15 cellular contexts compared by ENCODE assay signal in genomic region chr11:1916132-1916985, GRCh38. TPM values are rescaled to one million over a fixed set of nuclear protein-coding genes. Genes with fewer than 3 reads are reported as not detected.
DNase-seq lines count a peak whose midpoint lies in the region; ATAC-seq and TF ChIP-seq lines count a peak whose summit lies in the region.
"Had no signal": no experiment of that assay in that cellular context is flagged by ENCODE, and none has a peak within 500 bp of the region (broad histone marks: within the 10 kb centered on the region; RNA-seq: fewer than 3 reads in every experiment).

No MANE protein-coding gene starts in this region.

- POLR2A ChIA-PET in GM10248 (lab: Yijun Ruan, JAX): interaction anchor here (0.9 kb wide), 1 partner anchor 34 kb away, joined by 3 read pairs; no protein-coding TSS in a partner anchor

- H3K27ac Mint-ChIP-seq in stimulated activated naive CD8-positive, alpha-beta T cell treated with anti-CD3 and anti-CD28 coated beads, Interleukin-15, amount 100 ng/mL, for 72 hours: peak overlapping the region in 1 of 2 donors; percentile 51

- H3K27me3 ChIP-seq in heart right ventricle (no peaks in the 10 kb centered on the region), colonic mucosa (no peaks in the 10 kb centered on the region)

- WGBS in heart right ventricle, 2 donors: 80 to 84% methylated on average over 14 of the region's 14 CpGs

- peak overlapping the region in 2 of 10 donors; percentile 29 to 31 for H3K4me3 ChIP-seq in heart right ventricle
- no peak overlapping the region for H3K4me3 ChIP-seq in colonic mucosa

- CTCF ChIA-PET in GM10248 (lab: Yijun Ruan, JAX): interaction anchor here (1.4 to 2.6 kb wide), 4 partner anchors 20 to 83 kb away, joined by 3 to 16 read pairs (median 8); partner anchors contain the start of gene PRR33

- H3K4me3 Mint-ChIP-seq in stimulated activated naive CD8-positive, alpha-beta T cell treated with anti-CD3 and anti-CD28 coated beads, Interleukin-15, amount 100 ng/mL, for 72 hours: no peak overlapping the region

- DNase-seq in heart right ventricle (peak in 1 of 2 donors; percentile 23), Right ventricle myocardium superior (no peak), colonic mucosa (no peak), GM10248 (ENCODE audit: extremely low spot score) (no peak)
- peak in 1 of 2 donors; percentile 33 for DNase-seq in stimulated activated naive CD8-positive, alpha-beta T cell treated with anti-CD3 and anti-CD28 coated beads, Interleukin-15, amount 100 ng/mL, for 72 hours
- DNase-seq: activated CD4-positive, CD25-positive, alpha-beta regulatory T cell treated with anti-CD3 and anti-CD28 coated beads, Interleukin-2, amount 50 U/mL, for 72 hours; foreskin melanocyte; GF-D8; left cardiac atrium; NCI-H526 treated with DMSO at 0.1 percent for 48 hours; SIG-M5 had no signal

- peak overlapping the region in 9 of 10 donors; percentile 40 to 94 (median 81) for H3K27ac ChIP-seq in heart right ventricle
- H3K27ac ChIP-seq in colonic mucosa: no peak overlapping the region

- intact Hi-C loops in heart right ventricle (cut with DNase I) (loop anchor here in 9 of 10 donors (1.0 to 5.0 kb wide), 3 partner anchors 23 to 34 kb away; no protein-coding TSS in a partner anchor), Right ventricle myocardium superior (cut with DNase I) (loop anchor here (1.0 to 5.0 kb wide), 2 partner anchors 23 to 34 kb away; no protein-coding TSS in a partner anchor), colonic mucosa (cut with DNase I) (no loop called here)

- H3K36me3 ChIP-seq in heart right ventricle (no peaks in the 10 kb centered on the region), colonic mucosa (no peaks in the 10 kb centered on the region)

- no peak for ATAC-seq in heart right ventricle
- ATAC-seq in Right ventricle myocardium superior (ENCODE audit: poor library complexity): no peak
- peak; percentile 63 for ATAC-seq in HG02885 (IDR thresholded peaks at IDR 0.05; ENCODE audit: poor library complexity, unreplicated experiment)
- ATAC-seq in esophagus mucosa: peak; percentile 6
- ATAC-seq in stimulated activated naive CD8-positive, alpha-beta T cell treated with anti-CD3 and anti-CD28 coated beads, Interleukin-15, amount 100 ng/mL, for 72 hours: peak; percentile 61
- ATAC-seq in HG03159 (IDR thresholded peaks at IDR 0.05; ENCODE audit: unreplicated experiment): no peak

- H3K27me3 Mint-ChIP-seq in stimulated activated naive CD8-positive, alpha-beta T cell treated with anti-CD3 and anti-CD28 coated beads, Interleukin-15, amount 100 ng/mL, for 72 hours: no peaks in the 10 kb centered on the region

- TF ChIP-seq CTCF in heart right ventricle (IDR thresholded peaks at IDR 0.05) (no peak), colonic mucosa (IDR thresholded peaks at IDR 0.05) (no peak), GM10248 (IDR thresholded peaks at IDR 0.05; ENCODE audit: control extremely low read depth, extremely low read depth, low read depth, missing control alignments) (no peak)

- no peaks in the 10 kb centered on the region for H3K9me3 ChIP-seq in heart right ventricle
- H3K9me3 ChIP-seq in colonic mucosa: no peaks in the 10 kb centered on the region

- H3K4me1 ChIP-seq in heart right ventricle: peaks cover 23 to 67% (median 52%) of the 10 kb centered on the region in 9 donors
- H3K4me1 ChIP-seq in colonic mucosa: no peaks in the 10 kb centered on the region

- peaks cover 29% of the 10 kb centered on the region for H3K4me1 Mint-ChIP-seq in stimulated activated naive CD8-positive, alpha-beta T cell treated with anti-CD3 and anti-CD28 coated beads, Interleukin-15, amount 100 ng/mL, for 72 hours

- no peak overlapping the region for H3K9ac ChIP-seq in colonic mucosa (ENCODE audit: low read depth in 2 of 2, low read length in 2 of 2)

- H3K9me3 Mint-ChIP-seq in stimulated activated naive CD8-positive, alpha-beta T cell treated with anti-CD3 and anti-CD28 coated beads, Interleukin-15, amount 100 ng/mL, for 72 hours: peaks cover 6 to 7% of the 10 kb centered on the region in 2 donors

RNA-seq across cellular contexts. Expression of gene TNNT3, which starts 3.1 kb away (rescaled TPM):
- total RNA-seq in heart right ventricle: 10 to 100 TPM; 12.5 to 49.9 (median 39.9) TPM
- 10 to 100 TPM; 45.7 to 48.5 TPM for polyA plus RNA-seq in heart right ventricle
- total RNA-seq in Right ventricle myocardium superior: 35.7 TPM
- total RNA-seq in esophagus mucosa: 0.40 TPM
- under 1 TPM in 1 of 2 donors, not detected in 1; 0.72 TPM for total RNA-seq in colonic mucosa
- polyA plus RNA-seq: BJ had no signal

RNA-seq across cellular contexts. Expression of gene PRR33, which starts 24.7 kb away (rescaled TPM):
- total RNA-seq in heart right ventricle (1 to 10 TPM; 2.3 to 4.9 (median 3.5) TPM), Right ventricle myocardium superior (5.8 TPM), esophagus mucosa (not detected), colonic mucosa (not detected)
- 1 to 10 TPM in 1 of 2 donors, under 1 TPM in 1; 0.09 to 6.5 TPM for polyA plus RNA-seq in heart right ventricle
- polyA plus RNA-seq: BJ had no signal

RNA-seq across cellular contexts. Expression of gene MRPL23, which starts 30.8 kb away (rescaled TPM):
- total RNA-seq in heart right ventricle (10 to 100 TPM; 45.9 to 95.8 (median 74.2) TPM), Right ventricle myocardium superior (99.3 TPM), esophagus mucosa (44.4 TPM), colonic mucosa (100 to 1,000 TPM in 1 of 2 donors, 10 to 100 TPM in 1; 89.4 to 140 TPM)
- polyA plus RNA-seq in heart right ventricle: 100 to 1,000 TPM; 225 to 356 TPM

Comparison
In these comparisons a context has a peak if more than half of its experiments do, and no peak if none do; other contexts are left out.
1. ATAC-seq: peak in HG02885 (single experiment), esophagus mucosa (single experiment) and stimulated activated naive CD8-positive, alpha-beta T cell treated with anti-CD3 and anti-CD28 coated beads, Interleukin-15, amount 100 ng/mL, for 72 hours (single experiment); none in heart right ventricle (0 of 8), Right ventricle myocardium superior (single experiment) and HG03159 (single experiment).